In the genomic region with DNA sequence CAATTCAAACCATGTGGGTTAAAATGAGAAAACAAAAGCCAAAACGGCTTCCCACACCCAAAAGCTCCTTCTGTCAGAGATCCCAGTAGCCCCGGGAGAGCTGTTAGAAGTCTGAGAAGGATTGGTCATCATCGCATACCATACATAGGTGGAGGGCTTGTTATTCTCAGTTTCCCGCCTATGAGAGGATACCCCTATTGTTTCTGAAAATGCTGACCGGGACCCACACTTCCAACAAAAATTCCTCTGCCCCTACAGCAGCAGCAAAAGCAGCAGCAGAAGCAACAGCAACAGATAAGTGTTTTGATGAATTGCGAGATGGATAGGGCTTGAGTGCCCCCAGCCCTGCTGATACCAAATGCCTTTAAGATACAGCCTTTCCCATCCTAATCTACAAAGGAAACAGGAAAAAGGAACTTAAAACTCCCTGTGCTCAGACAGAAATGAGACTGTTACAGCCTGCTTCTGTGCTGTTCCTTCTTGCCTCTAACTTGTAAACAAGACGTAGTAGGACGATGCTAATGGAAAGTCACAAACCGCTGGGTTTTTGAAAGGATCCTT, we compare ENCODE assay signal across 14 cellular contexts. TPM values are rescaled to one million over a fixed set of nuclear protein-coding genes. Genes with fewer than 3 reads are reported as not detected.
A peak's percentile ranks its signal among the peaks of the same experiment; 100 is the strongest.
DNase-seq lines count a peak whose midpoint lies in the region; ATAC-seq and TF ChIP-seq lines count a peak whose summit lies in the region.
"Had no signal": no experiment of that assay in that cellular context is flagged by ENCODE, and none has a peak within 500 bp of the region (broad histone marks: within the 10 kb centered on the region; RNA-seq: fewer than 3 reads in every experiment).

Gene TEK (plus strand): TSS at position 245 of the 561 bp plus-strand sequence. CDS start 366 bp downstream, outside the sequence.

- no peak within 1 kb of the TSS for H3K27ac Mint-ChIP-seq in activated CD8-positive, alpha-beta T cell treated with anti-CD3 and anti-CD28 coated beads, Interleukin-2, amount 10 ng/mL, durations not matched to agents 7 days and 5 days
- H3K27ac Mint-ChIP-seq: activated T-helper 17 cell treated with anti-CD3 and anti-CD28 coated beads, Interleukin-2, amount 50 U/mL, for 72 hours had no signal

- H3K27ac ChIP-seq in right cardiac atrium (ENCODE audit: low read length) = peak within 1 kb of the TSS; percentile 83
- H3K27ac ChIP-seq: C4-2B had no signal

- TF ChIP-seq CTCF in astrocyte of the spinal cord (IDR thresholded peaks at IDR 0.05; ENCODE audit: low read depth, low read length) = no peak

- no peaks in the 10 kb centered on the region for H3K9me3 Mint-ChIP-seq in activated CD8-positive, alpha-beta T cell treated with anti-CD3 and anti-CD28 coated beads, Interleukin-2, amount 10 ng/mL, durations not matched to agents 7 days and 5 days (ENCODE audit: insufficient read depth)
- H3K9me3 Mint-ChIP-seq: activated T-helper 17 cell treated with anti-CD3 and anti-CD28 coated beads, Interleukin-2, amount 50 U/mL, for 72 hours had no signal

- no peaks in the 10 kb centered on the region for H3K4me1 Mint-ChIP-seq in activated CD8-positive, alpha-beta T cell treated with anti-CD3 and anti-CD28 coated beads, Interleukin-2, amount 10 ng/mL, durations not matched to agents 7 days and 5 days (ENCODE audit: low read depth)
- H3K4me1 Mint-ChIP-seq: activated T-helper 17 cell treated with anti-CD3 and anti-CD28 coated beads, Interleukin-2, amount 50 U/mL, for 72 hours had no signal

- POLR2A ChIA-PET in activated CD8-positive, alpha-beta T cell treated with anti-CD3 and anti-CD28 coated beads, Interleukin-2, amount 10 ng/mL, durations not matched to agents 7 days and 5 days (lab: Charles Lee) = no interaction called here

- intact Hi-C loops in right cardiac atrium (cut with DNase I) = no loop called here

- no peaks in the 10 kb centered on the region for H3K27me3 ChIP-seq in right cardiac atrium (ENCODE audit: control insufficient read depth, insufficient read depth)

- CTCF ChIA-PET in activated CD8-positive, alpha-beta T cell treated with anti-CD3 and anti-CD28 coated beads, Interleukin-2, amount 10 ng/mL, durations not matched to agents 7 days and 5 days (lab: Charles Lee) = no interaction called here

- no peak within 1 kb of the TSS for H3K4me3 Mint-ChIP-seq in activated CD8-positive, alpha-beta T cell treated with anti-CD3 and anti-CD28 coated beads, Interleukin-2, amount 10 ng/mL, durations not matched to agents 7 days and 5 days
- H3K4me3 Mint-ChIP-seq: activated T-helper 17 cell treated with anti-CD3 and anti-CD28 coated beads, Interleukin-2, amount 50 U/mL, for 72 hours had no signal

- H3K27me3 Mint-ChIP-seq in activated CD8-positive, alpha-beta T cell treated with anti-CD3 and anti-CD28 coated beads, Interleukin-2, amount 10 ng/mL, durations not matched to agents 7 days and 5 days (ENCODE audit: low read depth) = peaks cover 6% of the 10 kb centered on the region

- peak; percentile 59 to 60 for ATAC-seq in right cardiac atrium
- no peak for ATAC-seq in activated CD8-positive, alpha-beta T cell treated with anti-CD3 and anti-CD28 coated beads, Interleukin-2, amount 10 ng/mL, durations not matched to agents 7 days and 5 days
- ATAC-seq: activated T-helper 17 cell treated with anti-CD3 and anti-CD28 coated beads, Interleukin-2, amount 50 U/mL, for 72 hours; GM12878 had no signal

- in situ Hi-C loops in astrocyte of the spinal cord (cut with HindIII; ENCODE audit: low sequenced_read_pairs) = no loop called here

- peaks cover 1% of the 10 kb centered on the region for H3K4me1 ChIP-seq in right cardiac atrium (ENCODE audit: control insufficient read depth, insufficient read depth, low read length)

- WGBS in right cardiac atrium = 12% methylated on average over 9 of the region's 9 CpGs

- no peaks in the 10 kb centered on the region for H3K36me3 Mint-ChIP-seq in activated CD8-positive, alpha-beta T cell treated with anti-CD3 and anti-CD28 coated beads, Interleukin-2, amount 10 ng/mL, durations not matched to agents 7 days and 5 days (ENCODE audit: low read depth)

- H3K4me3 ChIP-seq in astrocyte of the spinal cord (ENCODE audit: low read depth, low read length) (peak within 1 kb of the TSS; percentile 43), right cardiac atrium (ENCODE audit: low read length) (peak within 1 kb of the TSS; percentile 66)
- H3K4me3 ChIP-seq: GM12878 had no signal

- peak; percentile 58 for DNase-seq in ELF-1 (ENCODE audit: low read depth, low spot score)
- no peak for DNase-seq in astrocyte of the spinal cord (ENCODE audit: low read depth, low spot score)
- no peak for DNase-seq in right cardiac atrium
- DNase-seq in pons (ENCODE audit: low spot score) = peak; percentile 17
- no peak for DNase-seq in activated CD8-positive, alpha-beta T cell treated with anti-CD3 and anti-CD28 coated beads, Interleukin-2, amount 10 ng/mL, durations not matched to agents 7 days and 5 days
- DNase-seq in globus pallidus (ENCODE audit: low spot score) = no peak
- DNase-seq in activated T-cell treated with anti-CD3 and anti-CD28 coated beads for 4 hours = no peak
- no peak for DNase-seq in inferior parietal cortex (ENCODE audit: extremely low spot score)
- DNase-seq: nucleus accumbens had no signal

- no peaks in the 10 kb centered on the region for H3K9me3 ChIP-seq in right cardiac atrium (ENCODE audit: control insufficient read depth, low read length)

RNA-seq across cellular contexts. Expression of gene TEK, which starts in this region (rescaled TPM):
- total RNA-seq in right cardiac atrium = 10 to 100 TPM; 17.8 to 29.7 (median 23.5) TPM
- 10.2 TPM for polyA plus RNA-seq in right cardiac atrium
- not detected for total RNA-seq in activated CD8-positive, alpha-beta T cell treated with anti-CD3 and anti-CD28 coated beads, Interleukin-2, amount 10 ng/mL, durations not matched to agents 7 days and 5 days
- total RNA-seq: activated T-helper 17 cell treated with anti-CD3 and anti-CD28 coated beads, Interleukin-2, amount 50 U/mL, for 72 hours; epithelial cell of proximal tubule; GM12878; T-helper 1 cell treated with Interleukin-12 subunit alpha and Interleukin-12 subunit beta and Interleukin-4 antibody, amounts not matched to agents 30 ng/mL and 1 ng/mL, for 36 hours had no signal
- polyA plus RNA-seq: GM12878 had no signal

Comparison
In these comparisons a context has a peak if more than half of its experiments do, and no peak if none do; other contexts are left out.
1. RNA of gene TEK (total RNA-seq): 17.8 to 29.7 TPM in right cardiac atrium; not detected in activated CD8-positive, alpha-beta T cell treated with anti-CD3 and anti-CD28 coated beads, Interleukin-2, amount 10 ng/mL, durations not matched to agents 7 days and 5 days; every median in the first group is over 10 times any median in the second.
2. DNase-seq: peak in ELF-1 (single experiment) and pons (single experiment); none in astrocyte of the spinal cord (single experiment), right cardiac atrium (0 of 3), activated CD8-positive, alpha-beta T cell treated with anti-CD3 and anti-CD28 coated beads, Interleukin-2, amount 10 ng/mL, durations not matched to agents 7 days and 5 days (single experiment), globus pallidus (single experiment), activated T-cell treated with anti-CD3 and anti-CD28 coated beads for 4 hours (single experiment) and inferior parietal cortex (single experiment).